Comparison of ENCODE assay signal across 1 cellular context in genomic region chr6:30769088-30769852, GRCh38.
TF ChIP-seq lines count a peak whose summit lies in the region.

No MANE protein-coding gene starts in this region.

TF ChIP-seq in H1, 55 proteins besides CTCF, POLR2A, EP300 and RAD21:
- TF ChIP-seq TBP (IDR thresholded peaks at IDR 0.05; ENCODE audit: low read depth, low read length) (no peak), ASH2L (IDR thresholded peaks at IDR 0.05; ENCODE audit: low read length) (peak; percentile 17), TEAD4 (IDR thresholded peaks at IDR 0.05; ENCODE audit: low read depth, low read length) (0 out of 2 replicates have a peak, but pooled peaks have one; percentile 45), MAX (IDR thresholded peaks at IDR 0.05) (0 out of 2 replicates have a peak, but pooled peaks have one; percentile 22), RNF2 (IDR thresholded peaks at IDR 0.05; ENCODE audit: borderline replicate concordance, low read depth, low read length, missing control alignments, poor library complexity, severe bottlenecking) (no peak), POLR2AphosphoS5 (IDR thresholded peaks at IDR 0.05; ENCODE audit: low read depth, low read length) (peak; percentile 9; the same call in 1 of the 2 replicates), TAF1 (IDR thresholded peaks at IDR 0.05; ENCODE audit: low read depth, low read length) (0 out of 2 replicates have a peak, but pooled peaks have one; percentile 36), CHD2 (IDR thresholded peaks at IDR 0.05; ENCODE audit: low read length) (no peak), JUN (IDR thresholded peaks at IDR 0.05; ENCODE audit: low read depth, low read length) (peak; percentile 55; the same call in 1 of the 2 replicates), GTF2F1 (IDR thresholded peaks at IDR 0.05; ENCODE audit: borderline replicate concordance, low read depth, low read length) (no peak), JUND (IDR thresholded peaks at IDR 0.05; ENCODE audit: low read length) (peak; percentile 90), E2F6 (IDR thresholded peaks at IDR 0.05) (no peak), PHF8 (conservative IDR thresholded peaks at IDR 0.05; ENCODE audit: low read depth, low read length) (no peak), CREB1 (IDR thresholded peaks at IDR 0.05) (peak; percentile 71), SP1 (IDR thresholded peaks at IDR 0.05; ENCODE audit: low read depth, low read length) (0 out of 2 replicates have a peak, but pooled peaks have one; percentile 53), CEBPB (IDR thresholded peaks at IDR 0.05; ENCODE audit: low read depth, low read length) (no peak)
